ENCODE assay signal across 8 cellular contexts in the genomic region with DNA sequence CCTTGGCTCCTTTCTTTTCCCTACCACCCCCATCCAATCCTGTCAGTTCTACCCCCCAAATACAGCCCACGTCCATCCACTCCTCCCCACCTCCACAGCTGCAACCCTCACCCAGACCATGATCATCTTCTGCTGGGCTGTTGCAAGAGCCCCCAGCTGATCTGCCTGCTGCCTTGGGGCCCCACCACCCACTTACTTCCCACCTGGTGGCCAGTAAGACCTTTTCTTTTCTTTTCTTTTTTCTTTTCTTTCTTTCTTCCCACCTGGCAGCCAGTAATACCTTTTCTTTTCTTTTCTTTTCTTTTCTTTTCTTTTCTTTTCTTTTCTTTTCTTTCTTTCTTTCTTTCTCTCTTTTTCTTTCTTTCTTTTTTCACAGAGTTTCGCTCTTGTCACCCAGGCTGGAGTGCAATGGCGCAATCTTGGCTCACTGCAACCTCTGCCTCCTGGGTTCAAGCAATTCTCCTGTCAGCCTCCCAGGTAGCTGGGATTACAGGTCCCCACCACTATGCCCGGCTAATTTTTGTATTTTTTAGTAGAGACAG. TPM values are rescaled to one million over a fixed set of nuclear protein-coding genes. Genes with fewer than 3 reads are reported as not detected.
DNase-seq lines count a peak whose midpoint lies in the region; ATAC-seq, FAIRE-seq and TF ChIP-seq lines count a peak whose summit lies in the region.
"Not testable (repeated sequence)": the region's sequence is repeated elsewhere in the genome, so short reads cannot be mapped to it uniquely, and the experiment has no call there.
"Had no signal": no experiment of that assay in that cellular context is flagged by ENCODE, and none has a peak within 500 bp of the region (broad histone marks: within the 10 kb centered on the region; RNA-seq: fewer than 3 reads in every experiment).

No MANE protein-coding gene starts in this region.

- not testable (repeated sequence) for BruUV-seq in IMR-90 (replicated peaks; lab: Mats Ljungman, UMichigan); GM12878 (replicated peaks; lab: Mats Ljungman, UMichigan)

- not testable (repeated sequence) for H3K9me3 ChIP-seq in GM23248 (ENCODE audit: low read depth); IMR-90 (ENCODE audit: control insufficient read depth, insufficient read depth, low read length); SJSA1 (replicated peaks); GM12878 (replicated peaks; ENCODE audit: control insufficient read depth, insufficient read depth, low read length); smooth muscle cell (replicated peaks; ENCODE audit: low read depth)

- H3K79me2 ChIP-seq in GM23248 (ENCODE audit: insufficient read depth), result peaks cover 16% of the 10 kb centered on the region
- H3K79me2 ChIP-seq in GM12878 (ENCODE audit: control insufficient read depth, insufficient read depth, low read length), result not testable (repeated sequence)
- peaks cover 18% of the 10 kb centered on the region for H3K79me2 ChIP-seq in smooth muscle cell (ENCODE audit: low read depth)

- ATAC-seq in IMR-90 (ENCODE audit: low read depth); GM12878: not testable (repeated sequence)

- not testable (repeated sequence) for H3K9me3 Mint-ChIP-seq in glutamatergic neuron (ENCODE audit: unreplicated experiment); nephron

- H3K4me2 ChIP-seq in GM23248 (ENCODE audit: unreplicated experiment) (peak overlapping the region; percentile 51), GM12878 (ENCODE audit: control insufficient read depth, insufficient read depth) (0 out of 2 replicates have a peak overlapping the region, but pooled peaks have one; percentile 19), smooth muscle cell (peak overlapping the region; percentile 60)
- H3K4me2 ChIP-seq in IMR-90 (ENCODE audit: low read depth, low read length), result not testable (repeated sequence)

- 97 to 98% methylated on average over 4 of the region's 4 CpGs for WGBS in GM23248 (ENCODE audit: low coverage in 1 of 2, low lambda C conversion rate in 2 of 2, missing lambda C conversion rate in 2 of 2), 2 experiments
- WGBS in IMR-90 (ENCODE audit: extremely low coverage in 2 of 2, insufficient read length in 1 of 2), 2 experiments, result 100% methylated on average over 1 of the region's 4 CpGs; no CpG with 5 or more reads in 1 of the 2 experiments
- 56% methylated on average over 4 of the region's 4 CpGs for WGBS in GM12878 (ENCODE audit: insufficient coverage, insufficient replicate concordance, low lambda C conversion rate, missing lambda C conversion rate)
- 86% methylated on average over 4 of the region's 4 CpGs for WGBS in smooth muscle cell (ENCODE audit: low lambda C conversion rate)

- H3K4me3 Mint-ChIP-seq in glutamatergic neuron (ENCODE audit: unreplicated experiment), result peak overlapping the region; percentile 52
- not testable (repeated sequence) for H3K4me3 Mint-ChIP-seq in nephron

- not testable (repeated sequence) for TF ChIP-seq POLR2A in IMR-90 (IDR thresholded peaks at IDR 0.05; ENCODE audit: low read depth, low read length); GM12878 (IDR thresholded peaks at IDR 0.05; ENCODE audit: low read depth, low read length)

- not testable (repeated sequence) for H4K8ac ChIP-seq in IMR-90 (ENCODE audit: low read depth in 2 of 2, low read length in 2 of 2)

- H2AK9ac ChIP-seq in IMR-90 (replicated peaks; ENCODE audit: low read depth, low read length, poor library complexity), result not testable (repeated sequence)

- not testable (repeated sequence) for H2BK15ac ChIP-seq in IMR-90 (ENCODE audit: low read depth, low read length)

- in situ Hi-C loops in GM23248 (cut with MboI); IMR-90 (cut with MboI; ENCODE audit: low sequenced_read_pairs): not testable (repeated sequence)
- in situ Hi-C loops in GM12878 (cut with MboI), result loop anchor here (5.0 kb wide), 1 partner anchor 40 kb away; no protein-coding TSS in a partner anchor

- peak overlapping the region; percentile 47; the same call in 1 of the 2 replicates for H4K91ac ChIP-seq in IMR-90 (ENCODE audit: insufficient read depth, low read depth, low read length)

- not testable (repeated sequence) for H3K56ac ChIP-seq in IMR-90 (ENCODE audit: extremely low read depth, insufficient read depth, low read length)

- peak overlapping the region; percentile 15; the same call in 1 of the 2 replicates for H2BK20ac ChIP-seq in IMR-90 (ENCODE audit: low read depth, low read length)

- TF ChIP-seq CTCF in IMR-90 (conservative IDR thresholded peaks at IDR 0.05; ENCODE audit: low read depth, low read length); GM12878 (IDR thresholded peaks at IDR 0.05 in 2 of 3, conservative IDR thresholded peaks at IDR 0.05 in 1 of 3; ENCODE audit: control insufficient read depth in 2 of 3, extremely low read depth in 1 of 3, insufficient read depth in 1 of 3, low read depth in 3 of 3, low read length in 3 of 3); glutamatergic neuron (IDR thresholded peaks at IDR 0.05; ENCODE audit: partially characterized antibody, unreplicated experiment); nephron (IDR thresholded peaks at IDR 0.05; ENCODE audit: unreplicated experiment in 3 of 3); smooth muscle cell (IDR thresholded peaks at IDR 0.05; ENCODE audit: borderline replicate concordance, insufficient read depth, poor library complexity, severe bottlenecking): not testable (repeated sequence)

- peaks cover 15% of the 10 kb centered on the region for H3K9me1 ChIP-seq in IMR-90 (ENCODE audit: insufficient read depth, low read length)

- H3K4me1 Mint-ChIP-seq in glutamatergic neuron (ENCODE audit: low read depth, unreplicated experiment), result peaks cover 28% of the 10 kb centered on the region
- peaks cover 67% of the 10 kb centered on the region for H3K4me1 Mint-ChIP-seq in nephron

- POLR2A ChIA-PET in IMR-90 (lab: Charles Lee; ENCODE audit: unreplicated experiment), result not testable (repeated sequence)
- POLR2A ChIA-PET in GM12878 (lab: Charles Lee), result interaction anchor here (1.7 kb wide), 1 partner anchor 71 kb away, joined by 5 read pairs; no protein-coding TSS in a partner anchor

- TF ChIP-seq EP300 in GM12878 (IDR thresholded peaks at IDR 0.05; ENCODE audit: borderline replicate concordance in 1 of 2, control insufficient read depth in 1 of 2, low read depth in 2 of 2, low read length in 2 of 2), result not testable (repeated sequence)

- H2BK120ac ChIP-seq in IMR-90 (ENCODE audit: low read depth, low read length), result not testable (repeated sequence)

- intact Hi-C loops in IMR-90 (cut with micrococcal nuclease), result not testable (repeated sequence)
- intact Hi-C loops in GM12878 (cut with micrococcal nuclease; ENCODE audit: unreplicated experiment), result loop anchor here (1.0 to 5.0 kb wide), 2 partner anchors 43 to 145 kb away; no protein-coding TSS in a partner anchor

- not testable (repeated sequence) for H3K27me3 ChIP-seq in GM23248 (replicated peaks; ENCODE audit: insufficient read depth); IMR-90 (ENCODE audit: control insufficient read depth, insufficient read depth, low read length); SJSA1 (replicated peaks); GM12878 (replicated peaks in 1 of 2; ENCODE audit: control insufficient read depth in 2 of 2, insufficient read depth in 2 of 2, low read length in 1 of 2); smooth muscle cell (ENCODE audit: low read depth)

- SMC1A ChIA-PET in GM12878 (lab: Charles Lee; ENCODE audit: uncharacterized antibody, unreplicated experiment), result interaction anchor here (1.0 to 6.6 kb wide), 4 partner anchors 11 to 89 kb away, joined by 3 to 51 read pairs (median 5); a partner anchor contains a TSS

- H3K79me1 ChIP-seq in IMR-90 (ENCODE audit: low read depth in 1 of 2, low read length in 2 of 2), result peaks cover 7 to 27% of the 10 kb centered on the region in 2 experiments; a peak in 2 of 4 replicates

- not testable (repeated sequence) for H4K5ac ChIP-seq in IMR-90 (ENCODE audit: low read depth, low read length)

- H3K14ac ChIP-seq in IMR-90 (replicated peaks; ENCODE audit: low read depth, low read length), result not testable (repeated sequence)

- not testable (repeated sequence) for H3K18ac ChIP-seq in IMR-90 (ENCODE audit: low read depth, low read length)

- H3K4ac ChIP-seq in IMR-90 (ENCODE audit: low read depth, low read length), result peak overlapping the region; percentile 35; the same call in 1 of the 2 replicates

- CTCF ChIA-PET in IMR-90 (lab: Yijun Ruan, JAX), result interaction anchor here (0.9 kb wide), 1 partner anchor 82 kb away, joined by 3 read pairs; no protein-coding TSS in a partner anchor
- CTCF ChIA-PET in GM12878 (lab: Yijun Ruan, JAX), result interaction anchor here (1.0 to 3.2 kb wide), 9 partner anchors 7 to 534 kb away, joined by 3 to 41 read pairs (median 6); no protein-coding TSS in a partner anchor

- H3F3A ChIP-seq in GM23248 (ENCODE audit: insufficient read depth) (peaks cover 36% of the 10 kb centered on the region), smooth muscle cell (ENCODE audit: low read depth) (peaks cover 48% of the 10 kb centered on the region)

- not testable (repeated sequence) for H3K36me3 ChIP-seq in GM23248 (ENCODE audit: low read depth); IMR-90 (ENCODE audit: control insufficient read depth, insufficient read depth, low read length); SJSA1; GM12878 (ENCODE audit: control insufficient read depth in 2 of 2, insufficient read depth in 2 of 2, low read length in 1 of 2); smooth muscle cell (ENCODE audit: low read depth)

- H3K27me3 Mint-ChIP-seq in glutamatergic neuron (ENCODE audit: unreplicated experiment), result peaks cover 20% of the 10 kb centered on the region
- H3K27me3 Mint-ChIP-seq in nephron (ENCODE audit: low read depth), result not testable (repeated sequence)

- peak overlapping the region; percentile 43; the same call in 1 of the 2 replicates for H2AK5ac ChIP-seq in IMR-90 (ENCODE audit: low read depth, low read length)

- H3K27ac ChIP-seq in GM23248 (peak overlapping the region; percentile 53), SJSA1 (peak overlapping the region; percentile 92), smooth muscle cell (ENCODE audit: low read depth) (peak overlapping the region; percentile 87)
- not testable (repeated sequence) for H3K27ac ChIP-seq in IMR-90 (ENCODE audit: insufficient read depth, low read length); GM12878 (ENCODE audit: control insufficient read depth, insufficient read depth)

- dilution Hi-C loops in IMR-90 (cut with HindIII; ENCODE audit: low sequenced_read_pairs, unreplicated experiment), result not testable (repeated sequence)

- not testable (repeated sequence) for H3K36me3 Mint-ChIP-seq in glutamatergic neuron (ENCODE audit: unreplicated experiment); nephron (ENCODE audit: low read depth)

- not testable (repeated sequence) for H2AFZ ChIP-seq in GM23248; IMR-90 (replicated peaks; ENCODE audit: low read length, poor library complexity); GM12878 (ENCODE audit: control insufficient read depth, low read depth, low read length); smooth muscle cell (ENCODE audit: low read depth)

- H3K9me2 ChIP-seq in GM23248 (ENCODE audit: insufficient read depth), result not testable (repeated sequence)

- not testable (repeated sequence) for H4K20me1 ChIP-seq in GM23248 (ENCODE audit: insufficient read depth); IMR-90 (ENCODE audit: insufficient read depth, low read length); GM12878 (ENCODE audit: control insufficient read depth, insufficient read depth); smooth muscle cell (ENCODE audit: low read depth)

- not testable (repeated sequence) for H3K23ac ChIP-seq in IMR-90 (ENCODE audit: low read depth, low read length)

- FAIRE-seq in GM12878 (lab: Jason Lieb, UNC), result not testable (repeated sequence)

- not testable (repeated sequence) for H2BK5ac ChIP-seq in IMR-90 (ENCODE audit: low read depth, low read length, poor library complexity, severe bottlenecking)

- H3K4me3 ChIP-seq in GM23248, result peak overlapping the region; percentile 31; the same call in 1 of the 2 replicates
- not testable (repeated sequence) for H3K4me3 ChIP-seq in IMR-90 (ENCODE audit: insufficient read depth, low read depth, low read length); SJSA1; GM12878; smooth muscle cell

- H3K4me1 ChIP-seq in GM23248 (ENCODE audit: insufficient read depth) (peaks cover 51% of the 10 kb centered on the region), IMR-90 (ENCODE audit: control insufficient read depth, insufficient read depth, low read length) (peaks cover 33% of the 10 kb centered on the region), SJSA1 (replicated peaks) (peaks cover 91% of the 10 kb centered on the region), GM12878 (ENCODE audit: control insufficient read depth, insufficient read depth, low read length) (peaks cover 36% of the 10 kb centered on the region), smooth muscle cell (ENCODE audit: low read depth) (peaks cover 20% of the 10 kb centered on the region)

- RAD21 ChIA-PET in GM12878 (lab: Charles Lee; ENCODE audit: unreplicated experiment), result interaction anchor here (0.9 to 3.0 kb wide), 6 partner anchors 37 to 158 kb away, joined by 3 to 18 read pairs (median 4); no protein-coding TSS in a partner anchor

- TF ChIP-seq RAD21 in IMR-90 (IDR thresholded peaks at IDR 0.05; ENCODE audit: low read length); GM12878 (IDR thresholded peaks at IDR 0.05; ENCODE audit: insufficient read depth, low read depth, low read length): not testable (repeated sequence)

- DNase-seq in GM23248; IMR-90; SJSA1 (ENCODE audit: low read depth in 1 of 2, low spot score in 2 of 2); GM12878 (ENCODE audit: low read depth, low spot score); glutamatergic neuron; smooth muscle cell (lab: John Stamatoyannopoulos, UW; ENCODE audit: unreplicated experiment): not testable (repeated sequence)

- H3K9ac ChIP-seq in GM23248; IMR-90 (ENCODE audit: low read depth, low read length); GM12878 (ENCODE audit: control insufficient read depth, insufficient read depth, low read length); smooth muscle cell (ENCODE audit: low read depth): not testable (repeated sequence)

- not testable (repeated sequence) for H3K27ac Mint-ChIP-seq in glutamatergic neuron (ENCODE audit: unreplicated experiment)
- peak overlapping the region; percentile 74 to 83 (median 79) for H3K27ac Mint-ChIP-seq in nephron

RNA-seq across cellular contexts. Expression of a gene that starts 3.3 kb away (rescaled TPM):
- 234 and 247 TPM in 2 replicates for total RNA-seq in GM23248 (2014; rRNA removed; shearing (Covaris generic))
- polyA plus RNA-seq in GM23248 (2016; fragmentation: Nextera tagmentation; extraction: Ambion mirVana), result 67.3 and 68.7 TPM in 2 replicates
- 28.6 and 34.2 TPM in 2 replicates for total RNA-seq in IMR-90 (2012; rRNA removed)
- polyA plus RNA-seq in IMR-90 (2012; rRNA removed), result 62.8 and 65.2 TPM in 2 replicates
- 30.1 and 39.5 TPM in 2 replicates for polyA plus RNA-seq in IMR-90 (2012; cell fraction: cytosol; rRNA removed)
- polyA plus RNA-seq in IMR-90 (2012; cell fraction: nucleus; rRNA removed; ENCODE audit: low replicate concordance), result 228 and 260 TPM in 2 replicates
- 365 and 404 TPM in 2 replicates for total RNA-seq in SJSA1 (2014; rRNA removed; shearing (Covaris generic))
- 6.3 and 9.6 TPM in 2 replicates for total RNA-seq in GM12878 (2013; cell fraction: nucleolus; rRNA removed)
- 0.60 and 0.79 TPM in 2 replicates for total RNA-seq in GM12878 (2014; rRNA removed)
- total RNA-seq in GM12878 (2014; rRNA removed; fragmentation: Illumina TruSeq; extraction: Trizol), result 0.63 and 0.92 TPM in 2 replicates
- 3.7 and 3.9 TPM in 2 replicates for total RNA-seq in GM12878 (2021)
- polyA plus RNA-seq in GM12878 (2011; ENCODE audit: low read depth), result 0.12 TPM
- polyA plus RNA-seq in GM12878 (2011; rRNA removed), result 2.0 and 3.1 TPM in 2 replicates
- 2.2 and 3.6 TPM in 2 replicates for polyA plus RNA-seq in GM12878 (2011; cell fraction: cytosol; rRNA removed)
- polyA plus RNA-seq in GM12878 (2011; cell fraction: nucleus; rRNA removed), result 30.0 and 30.6 TPM in 2 replicates
- polyA plus RNA-seq in GM12878 (2012), result 1.1 and 1.4 TPM in 2 replicates
- 0.40 and 0.65 TPM in 2 replicates for polyA plus RNA-seq in GM12878 (2014; fragmentation: Illumina TruSeq; extraction: Trizol)
- polyA plus RNA-seq in GM12878 (2014; fragmentation: Nextera tagmentation; extraction: Ambion mirVana), result under 1 TPM; 0.02 to 0.04 TPM
- polyA plus RNA-seq in GM12878 (2014; rRNA removed), result 1.5 and 1.6 TPM in 2 replicates
- polyA plus RNA-seq in GM12878 (2016; fragmentation: Nextera tagmentation; extraction: Ambion mirVana), result under 1 TPM; 0.14 to 0.56 TPM
- polyA minus RNA-seq in GM12878 (2011; rRNA and poly(A)+ RNA removed), result 2.1 and 4.5 TPM in 2 replicates
- polyA minus RNA-seq in GM12878 (2011; cell fraction: cytosol; rRNA and poly(A)+ RNA removed), result 0.73 and 1.1 TPM in 2 replicates
- polyA minus RNA-seq in GM12878 (2011; cell fraction: nucleus; rRNA and poly(A)+ RNA removed), result 6.5 and 7.7 TPM in 2 replicates
- 52.2 TPM for total RNA-seq in glutamatergic neuron (ENCODE audit: unreplicated experiment)
- total RNA-seq in smooth muscle cell, result 67.3 and 105 TPM in 2 replicates
- 126 and 152 TPM in 2 replicates for polyA plus RNA-seq in smooth muscle cell
- total RNA-seq: CD4-positive, alpha-beta memory T cell had no signal
- polyA plus RNA-seq: CD4-positive, alpha-beta memory T cell had no signal

RNA-seq across cellular contexts. Expression of a gene that starts 57.0 kb away (rescaled TPM):
- 3.6 and 3.9 TPM in 2 replicates for total RNA-seq in GM23248 (2014; rRNA removed; shearing (Covaris generic))
- polyA plus RNA-seq in GM23248 (2016; fragmentation: Nextera tagmentation; extraction: Ambion mirVana) (0.51 and 1.3 TPM in 2 replicates), IMR-90 (2012; rRNA removed) (11.9 TPM in 2 replicates), GM12878 (2011; rRNA removed) (0.13 and 0.20 TPM in 2 replicates), GM12878 (2014; fragmentation: Illumina TruSeq; extraction: Trizol) (not detected in 2 replicates), GM12878 (2014; fragmentation: Nextera tagmentation; extraction: Ambion mirVana) (not detected), GM12878 (2014; rRNA removed) (0.06 and 0.18 TPM in 2 replicates), GM12878 (2016; fragmentation: Nextera tagmentation; extraction: Ambion mirVana) (under 1 TPM in 1 of 2 experiments, not detected in 1; 0.11 TPM), smooth muscle cell (7.5 and 9.4 TPM in 2 replicates)
- total RNA-seq in IMR-90 (2012; rRNA removed) (2.2 and 2.5 TPM in 2 replicates), GM12878 (2014; rRNA removed) (0.11 TPM in 2 replicates), GM12878 (2014; rRNA removed; fragmentation: Illumina TruSeq; extraction: Trizol) (0.18 TPM in 1 of 2 replicates, not detected in the other), GM12878 (2021) (0.27 and 0.33 TPM in 2 replicates), glutamatergic neuron (ENCODE audit: unreplicated experiment) (15.8 TPM), smooth muscle cell (8.8 and 10.6 TPM in 2 replicates)
- 6.4 and 15.9 TPM in 2 replicates for polyA plus RNA-seq in IMR-90 (2012; cell fraction: cytosol; rRNA removed)
- 38.7 and 77.7 TPM in 2 replicates for polyA plus RNA-seq in IMR-90 (2012; cell fraction: nucleus; rRNA removed; ENCODE audit: low replicate concordance)
- 15.4 and 15.8 TPM in 2 replicates for total RNA-seq in SJSA1 (2014; rRNA removed; shearing (Covaris generic))
- 0.91 and 1.6 TPM in 2 replicates for total RNA-seq in GM12878 (2013; cell fraction: nucleolus; rRNA removed)
- polyA plus RNA-seq in GM12878 (2011; ENCODE audit: low read depth), result not detected
- 0.42 and 0.43 TPM in 2 replicates for polyA plus RNA-seq in GM12878 (2011; cell fraction: cytosol; rRNA removed)
- 3.0 and 3.2 TPM in 2 replicates for polyA plus RNA-seq in GM12878 (2011; cell fraction: nucleus; rRNA removed)
- 0.09 and 0.18 TPM in 2 replicates for polyA plus RNA-seq in GM12878 (2012)
- polyA minus RNA-seq in GM12878 (2011; rRNA and poly(A)+ RNA removed), result 0.22 and 0.26 TPM in 2 replicates
- not detected in 2 replicates for polyA minus RNA-seq in GM12878 (2011; cell fraction: cytosol; rRNA and poly(A)+ RNA removed)
- 0.29 and 0.48 TPM in 2 replicates for polyA minus RNA-seq in GM12878 (2011; cell fraction: nucleus; rRNA and poly(A)+ RNA removed)
